8 cellular contexts compared by ENCODE assay signal in genomic region chr2:20594957-20595356, GRCh38. TPM values are rescaled to one million over a fixed set of nuclear protein-coding genes. Genes with fewer than 3 reads are reported as not detected.
A peak's percentile ranks its signal among the peaks of the same experiment; 100 is the strongest.
DNase-seq lines count a peak whose midpoint lies in the region; ATAC-seq and TF ChIP-seq lines count a peak whose summit lies in the region.

No MANE protein-coding gene starts in this region.

- 89 to 96% (median 93%) methylated on average over 8 of the region's 8 CpGs for WGBS in heart left ventricle, 4 donors

- no peak for TF ChIP-seq POLR2A in heart left ventricle (IDR thresholded peaks at IDR 0.05)

- no peak for ATAC-seq in heart left ventricle
- ATAC-seq in left ventricle myocardium superior, result no peak
- ATAC-seq in GM21825 (IDR thresholded peaks at IDR 0.05; ENCODE audit: unreplicated experiment), result no peak

- H3K4me3 ChIP-seq in heart left ventricle, result no peak overlapping the region
- no peak overlapping the region for H3K4me3 ChIP-seq in SJSA1

- peaks cover 12 to 90% (median 64%) of the 10 kb centered on the region in 12 donors for H3K4me1 ChIP-seq in heart left ventricle
- H3K4me1 ChIP-seq in SJSA1 (replicated peaks), result peaks cover 55% of the 10 kb centered on the region

- H3K27ac ChIP-seq in heart left ventricle, result peak overlapping the region; percentile 66 to 92 (median 79)
- H3K27ac ChIP-seq in SJSA1, result peak overlapping the region; percentile 89

- no peak for TF ChIP-seq CTCF in heart left ventricle (IDR thresholded peaks at IDR 0.05)

- H3K27me3 ChIP-seq in heart left ventricle, result no peaks in the 10 kb centered on the region
- no peaks in the 10 kb centered on the region for H3K27me3 ChIP-seq in SJSA1 (replicated peaks)

- intact Hi-C loops in heart left ventricle (cut with DNase I), result loop anchor here in 5 of 10 donors (5.0 to 10.0 kb wide), 5 partner anchors 37 to 150 kb away; partner anchors contain the start of gene RHOB (in 1 of the 5)
- intact Hi-C loops in left ventricle myocardium superior (cut with micrococcal nuclease), result no loop called here

- H3K9me3 ChIP-seq in heart left ventricle (no peaks in the 10 kb centered on the region), SJSA1 (replicated peaks) (no peaks in the 10 kb centered on the region)

- no peaks in the 10 kb centered on the region for H3K36me3 ChIP-seq in heart left ventricle
- peaks cover 9% of the 10 kb centered on the region; the same call in 1 of the 2 replicates for H3K36me3 ChIP-seq in SJSA1

- DNase-seq in heart left ventricle (peak in 1 of 5 donors; percentile 5), left ventricle myocardium superior (no peak), SJSA1 (ENCODE audit: low read depth in 1 of 2, low spot score in 2 of 2) (no peak), mesenteric fat pad (ENCODE audit: low spot score) (peak; percentile 80), DMS114 treated with DMSO at 0.1 percent for 48 hours (lab: John Stamatoyannopoulos, UW; ENCODE audit: unreplicated experiment) (no peak)
- no peak for DNase-seq in stimulated activated CD4-positive, alpha-beta T cell treated with anti-CD3 and anti-CD28 coated beads, Interleukin-12 subunit alpha, Interleukin-12 subunit beta, amount 100 ng/mL, for 4 hours
- no peak for DNase-seq in stimulated activated naive CD4-positive, alpha-beta T cell treated with Interleukin-2 at 50 U/mL for 16 hours (lab: John Stamatoyannopoulos, UW)

RNA-seq across cellular contexts. Expression of gene HS1BP3, which starts 55.9 kb away (rescaled TPM):
- total RNA-seq in heart left ventricle (10 to 100 TPM; 12.7 to 23.7 (median 17.9) TPM), left ventricle myocardium superior (20.2 TPM), mesenteric fat pad (28.8 TPM)
- polyA plus RNA-seq in heart left ventricle, result 10 to 100 TPM; 21.0 to 23.7 TPM
- 17.2 and 32.3 TPM in 2 replicates for total RNA-seq in SJSA1 (2014; rRNA removed; shearing (Covaris generic))
